Comparison of ENCODE assay signal across 9 cellular contexts in the genomic region with DNA sequence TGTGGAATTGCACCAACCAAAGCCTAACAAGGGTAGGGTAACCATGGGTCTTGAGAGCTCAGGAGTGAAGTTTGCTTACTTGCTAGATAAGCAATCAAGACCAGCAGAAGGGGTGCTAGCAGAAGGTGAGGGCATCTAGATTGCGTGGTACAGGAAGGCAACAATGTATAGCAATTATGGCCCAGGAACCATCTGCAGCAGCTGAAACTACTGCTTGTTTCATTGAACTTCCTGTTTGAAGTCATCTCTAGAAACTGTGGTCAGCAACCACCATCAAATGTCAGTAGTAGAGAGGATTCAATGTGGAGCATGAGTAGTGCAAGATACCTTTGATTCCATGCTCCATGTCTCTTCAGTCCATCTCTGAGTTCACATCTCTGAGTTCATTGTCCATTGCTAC.
DNase-seq lines count a peak whose midpoint lies in the region; ATAC-seq lines count a peak whose summit lies in the region.
"Had no signal": no experiment of that assay in that cellular context is flagged by ENCODE, and none has a peak within 500 bp of the region (broad histone marks: within the 10 kb centered on the region; RNA-seq: fewer than 3 reads in every experiment).

No MANE protein-coding gene starts in this region.

- peaks cover 15% of the 10 kb centered on the region for H3K4me1 Mint-ChIP-seq in T-helper 2 cell treated with Interferon-gamma antibody and Interleukin-4, amounts not matched to agents 5 μg/mL and 100 μg/mL, for 36 hours (ENCODE audit: low read depth)

- peaks cover 29% of the 10 kb centered on the region for H3K9me3 Mint-ChIP-seq in T-helper 2 cell treated with Interferon-gamma antibody and Interleukin-4, amounts not matched to agents 5 μg/mL and 100 μg/mL, for 36 hours

- H3K27ac Mint-ChIP-seq in T-helper 2 cell treated with Interferon-gamma antibody and Interleukin-4, amounts not matched to agents 5 μg/mL and 100 μg/mL, for 36 hours = peak overlapping the region; percentile 36

- no peak overlapping the region for H3K4me3 Mint-ChIP-seq in T-helper 2 cell treated with Interferon-gamma antibody and Interleukin-4, amounts not matched to agents 5 μg/mL and 100 μg/mL, for 36 hours

- DNase-seq in T-helper 2 cell treated with Interferon-gamma antibody and Interleukin-4, amounts not matched to agents 5 μg/mL and 100 μg/mL, for 36 hours (ENCODE audit: low spot score) = peak; percentile 13
- DNase-seq in stimulated activated naive CD4-positive, alpha-beta T cell (lab: John Stamatoyannopoulos, UW) = no peak
- DNase-seq in cerebellar cortex (ENCODE audit: low spot score) (no peak), kidney tubule cell (ENCODE audit: low spot score) (no peak), SHP77 treated with DMSO at 0.1 percent for 48 hours (lab: John Stamatoyannopoulos, UW) (no peak)
- DNase-seq: NCI-H187 had no signal

- ATAC-seq in GM18868 (IDR thresholded peaks at IDR 0.05; ENCODE audit: unreplicated experiment) (peak; percentile 99), GM21528 (IDR thresholded peaks at IDR 0.05; ENCODE audit: low FRiP score, unreplicated experiment) (peak; percentile 100), HG03108 (IDR thresholded peaks at IDR 0.05; ENCODE audit: unreplicated experiment) (peak; percentile 99)

- peaks cover 2% of the 10 kb centered on the region for H3K36me3 Mint-ChIP-seq in T-helper 2 cell treated with Interferon-gamma antibody and Interleukin-4, amounts not matched to agents 5 μg/mL and 100 μg/mL, for 36 hours (ENCODE audit: low read depth)

- H3K27me3 Mint-ChIP-seq in T-helper 2 cell treated with Interferon-gamma antibody and Interleukin-4, amounts not matched to agents 5 μg/mL and 100 μg/mL, for 36 hours (ENCODE audit: low read depth) = no peaks in the 10 kb centered on the region
